ENCODE assay signal across 8 cellular contexts in the genomic region with DNA sequence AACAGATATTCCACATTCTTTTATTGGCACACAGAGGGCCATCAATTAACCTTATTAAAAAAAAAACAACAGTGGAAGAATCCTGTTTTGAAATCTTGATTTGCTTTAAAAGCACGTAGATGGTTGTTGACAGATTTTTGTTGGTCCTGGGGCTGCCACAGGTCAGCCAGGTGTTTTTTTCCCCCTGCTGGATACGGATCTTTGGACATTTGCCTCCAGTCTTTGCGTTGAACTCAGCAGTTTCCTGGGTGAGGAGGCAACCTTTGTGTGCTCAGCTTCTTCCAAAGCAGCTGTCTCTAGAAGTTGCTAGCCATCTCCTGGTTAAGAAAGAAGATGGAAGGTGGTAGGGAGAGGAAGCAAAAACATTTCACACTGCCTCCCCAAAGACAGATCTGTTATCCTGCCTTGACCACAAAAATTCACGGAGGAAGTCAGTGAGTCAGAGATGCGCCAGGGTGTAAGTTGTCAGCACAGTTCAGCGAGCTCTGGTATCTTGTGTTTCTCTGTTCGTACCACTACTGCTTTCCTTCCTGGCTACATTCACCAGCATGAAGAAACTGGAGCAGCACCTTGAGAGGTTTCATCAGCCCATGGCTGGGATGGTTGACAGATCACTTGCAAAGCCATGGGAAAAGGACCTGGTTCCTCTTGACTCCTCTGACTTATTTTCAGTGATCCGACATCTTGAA.
DNase-seq lines count a peak whose midpoint lies in the region; ATAC-seq and TF ChIP-seq lines count a peak whose summit lies in the region.

No MANE protein-coding gene starts in this region.

- H3K9me3 ChIP-seq in gastrocnemius medialis = no peaks in the 10 kb centered on the region
- no peaks in the 10 kb centered on the region for H3K9me3 ChIP-seq in neural progenitor cell (ENCODE audit: low read depth)

- H3K4me1 Mint-ChIP-seq in T-cell = peaks cover 47 to 88% (median 74%) of the 10 kb centered on the region in 3 donors
- H3K4me1 Mint-ChIP-seq in MCF 10A (ENCODE audit: insufficient read depth, unreplicated experiment) = peaks cover 43% of the 10 kb centered on the region
- peaks cover 28% of the 10 kb centered on the region for H3K4me1 Mint-ChIP-seq in neural progenitor cell
- H3K4me1 Mint-ChIP-seq in nephron progenitor cell = peaks cover 30% of the 10 kb centered on the region

- H3K27me3 Mint-ChIP-seq in T-cell = no peaks in the 10 kb centered on the region
- H3K27me3 Mint-ChIP-seq in MCF 10A (ENCODE audit: insufficient read depth, unreplicated experiment) = no peaks in the 10 kb centered on the region
- no peaks in the 10 kb centered on the region for H3K27me3 Mint-ChIP-seq in neural progenitor cell (ENCODE audit: insufficient read depth, low read depth)
- H3K27me3 Mint-ChIP-seq in nephron progenitor cell (ENCODE audit: low read depth, poor library complexity) = peaks cover 3% of the 10 kb centered on the region

- H3K27ac Mint-ChIP-seq in T-cell (peak overlapping the region; percentile 95 to 97), MCF 10A (ENCODE audit: low read depth, unreplicated experiment) (peak overlapping the region; percentile 87), neural progenitor cell (no peak overlapping the region), nephron progenitor cell (no peak overlapping the region)

- H3K27ac ChIP-seq in gastrocnemius medialis = no peak overlapping the region
- H3K27ac ChIP-seq in neural progenitor cell = no peak overlapping the region

- TF ChIP-seq CTCF in MCF 10A (IDR thresholded peaks at IDR 0.05; ENCODE audit: unreplicated experiment) (no peak), gastrocnemius medialis (IDR thresholded peaks at IDR 0.05 in 4 of 5, conservative IDR thresholded peaks at IDR 0.05 in 1 of 5) (no peak), neural progenitor cell (IDR thresholded peaks at IDR 0.05) (no peak), nephron progenitor cell (IDR thresholded peaks at IDR 0.05) (no peak)

- no peak overlapping the region for H2AFZ ChIP-seq in neural progenitor cell (replicated peaks)

- no TSS peak for BruUV-seq in MCF 10A (replicated peaks; lab: Mats Ljungman, UMichigan)

- ATAC-seq in GM18867 (IDR thresholded peaks at IDR 0.05; ENCODE audit: unreplicated experiment) = peak; percentile 80
- peak; percentile 75 for ATAC-seq in HG03103 (IDR thresholded peaks at IDR 0.05; ENCODE audit: low read depth, unreplicated experiment)
- ATAC-seq in T-cell (replicated peaks in 1 of 4) = peak; percentile 82 to 98 (median 94)
- peak; percentile 51 to 63 for ATAC-seq in gastrocnemius medialis

- no peak overlapping the region for H3K4me2 ChIP-seq in neural progenitor cell

- H3K4me1 ChIP-seq in gastrocnemius medialis (peaks cover 15 to 16% of the 10 kb centered on the region in 2 donors), neural progenitor cell (peaks cover 21% of the 10 kb centered on the region)

- H3K27me3 ChIP-seq in gastrocnemius medialis (no peaks in the 10 kb centered on the region), neural progenitor cell (no peaks in the 10 kb centered on the region)

- H3K9ac ChIP-seq in neural progenitor cell = no peak overlapping the region

- no peaks in the 10 kb centered on the region for H3K9me3 Mint-ChIP-seq in T-cell
- no peaks in the 10 kb centered on the region for H3K9me3 Mint-ChIP-seq in MCF 10A (ENCODE audit: unreplicated experiment)
- no peaks in the 10 kb centered on the region for H3K9me3 Mint-ChIP-seq in neural progenitor cell
- H3K9me3 Mint-ChIP-seq in nephron progenitor cell = no peaks in the 10 kb centered on the region

- POLR2A ChIA-PET in T-cell (lab: Charles Lee) (no interaction called here), MCF 10A (lab: Yijun Ruan, JAX) (interaction anchor here (0.7 to 1.3 kb wide), 7 partner anchors 15 to 990 kb away, joined by 3 to 8 read pairs (median 3); partner anchors contain the start of gene NR3C1)

- CTCF ChIA-PET in T-cell (lab: Charles Lee) = interaction anchor here in 1 of 2 donors (0.7 to 1.2 kb wide), 4 partner anchors 16 to 122 kb away, joined by 3 to 4 read pairs (median 3); no protein-coding TSS in a partner anchor
- CTCF ChIA-PET in MCF 10A (lab: Yijun Ruan, JAX) = interaction anchor here (2.5 kb wide), 1 partner anchor 19 kb away, joined by 15 read pairs; no protein-coding TSS in a partner anchor

- DNase-seq in T-cell (peak in 32 of 34 experiments; percentile 23 to 66 (median 42)), MCF 10A (ENCODE audit: unreplicated experiment) (peak; percentile 93), gastrocnemius medialis (peak in 1 of 2 donors; percentile 19), neural progenitor cell (ENCODE audit: low spot score) (no peak), NCI-H2081 treated with DMSO at 0.1 percent for 48 hours (lab: John Stamatoyannopoulos, UW) (no peak), nephron progenitor cell (no peak)

- H4K20me1 ChIP-seq in neural progenitor cell (ENCODE audit: low read depth) = no peaks in the 10 kb centered on the region

- H3K4me3 ChIP-seq in gastrocnemius medialis (no peak overlapping the region), neural progenitor cell (no peak overlapping the region)

- H3K79me2 ChIP-seq in neural progenitor cell (ENCODE audit: low read depth) = no peaks in the 10 kb centered on the region

- in situ Hi-C loops in gastrocnemius medialis (cut with MboI; ENCODE audit: low sequenced_read_pairs in 4 of 4) = loop anchor here in 1 of 4 donors (25.0 kb wide), 1 partner anchor 860 kb away; no protein-coding TSS in a partner anchor

- H3K36me3 ChIP-seq in gastrocnemius medialis (no peaks in the 10 kb centered on the region), neural progenitor cell (no peaks in the 10 kb centered on the region)

- intact Hi-C loops in MCF 10A (cut with micrococcal nuclease) = no loop called here
- intact Hi-C loops in gastrocnemius medialis (cut with DNase I; ENCODE audit: low total_unique reads) = no loop called here

- peaks cover 10% of the 10 kb centered on the region for H3K36me3 Mint-ChIP-seq in T-cell
- no peaks in the 10 kb centered on the region for H3K36me3 Mint-ChIP-seq in MCF 10A (ENCODE audit: insufficient read depth, unreplicated experiment)
- peaks cover 2% of the 10 kb centered on the region for H3K36me3 Mint-ChIP-seq in neural progenitor cell
- no peaks in the 10 kb centered on the region for H3K36me3 Mint-ChIP-seq in nephron progenitor cell (ENCODE audit: low read depth)

- peaks cover 10% of the 10 kb centered on the region for H3F3A ChIP-seq in neural progenitor cell (ENCODE audit: low read depth)

- TF ChIP-seq POLR2A in gastrocnemius medialis (IDR thresholded peaks at IDR 0.05) = no peak

- H3K4me3 Mint-ChIP-seq in T-cell = peak overlapping the region; percentile 32 to 47 (median 34)
- H3K4me3 Mint-ChIP-seq in MCF 10A (ENCODE audit: unreplicated experiment) = peak overlapping the region; percentile 29
- H3K4me3 Mint-ChIP-seq in neural progenitor cell = no peak overlapping the region
- H3K4me3 Mint-ChIP-seq in nephron progenitor cell = no peak overlapping the region

Comparison
In these comparisons a context has a peak if more than half of its experiments do, and no peak if none do; other contexts are left out.
1. DNase-seq: peak in T-cell (32 of 34) and MCF 10A (single experiment); none in neural progenitor cell (single experiment), NCI-H2081 treated with DMSO at 0.1 percent for 48 hours (single experiment) and nephron progenitor cell (single experiment).
2. H3K27ac Mint-ChIP-seq: peak in T-cell (2 of 2) and MCF 10A (single experiment); none in neural progenitor cell (single experiment) and nephron progenitor cell (single experiment).
3. H3K4me3 Mint-ChIP-seq: peak in T-cell (3 of 3) and MCF 10A (single experiment); none in neural progenitor cell (single experiment) and nephron progenitor cell (single experiment).
4. Peak in every context shown above with its lines, with median percentiles within 50 percentile points of each other: ATAC-seq.